In genomic region chr3:151076626-151077025, GRCh38 we compare ENCODE assay signal across 34 cellular contexts. TPM values are rescaled to one million over a fixed set of nuclear protein-coding genes. Genes with fewer than 3 reads are reported as not detected.
DNase-seq lines count a peak whose midpoint lies in the region; ATAC-seq and TF ChIP-seq lines count a peak whose summit lies in the region.
"Had no signal": no experiment of that assay in that cellular context is flagged by ENCODE, and none has a peak within 500 bp of the region (broad histone marks: within the 10 kb centered on the region; RNA-seq: fewer than 3 reads in every experiment).

No MANE protein-coding gene starts in this region.

- TF ChIP-seq POLR2A in esophagus muscularis mucosa (IDR thresholded peaks at IDR 0.05; ENCODE audit: low read depth) = no peak

- H3K36me3 ChIP-seq in esophagus muscularis mucosa (no peaks in the 10 kb centered on the region), neural cell (ENCODE audit: insufficient read depth, low read length) (no peaks in the 10 kb centered on the region), parathyroid adenoma (ENCODE audit: control insufficient read depth, insufficient read depth, low read length) (no peaks in the 10 kb centered on the region), trophoblast cell (ENCODE audit: control insufficient read depth in 1 of 2, insufficient read depth in 2 of 2, low read length in 2 of 2) (no peaks in the 10 kb centered on the region)
- H3K36me3 ChIP-seq: BE2C; BLaER1; BLaER1 treated with 17β-estradiol and CSF1 and Interleukin-3, amounts not matched to agents 10 nM and 100 nM had no signal

- no peaks in the 10 kb centered on the region for H3K9me2 ChIP-seq in neural cell (ENCODE audit: insufficient read depth, low read length)

- H2BK12ac ChIP-seq in trophoblast cell (ENCODE audit: low read length) = no peak overlapping the region

- H3K9me3 ChIP-seq in esophagus muscularis mucosa (no peaks in the 10 kb centered on the region), neural cell (ENCODE audit: low read length) (no peaks in the 10 kb centered on the region), parathyroid adenoma (ENCODE audit: control insufficient read depth, low read length) (no peaks in the 10 kb centered on the region), trophoblast cell (ENCODE audit: insufficient read depth, low read depth, low read length) (no peaks in the 10 kb centered on the region), right cardiac atrium (ENCODE audit: control insufficient read depth, low read length) (no peaks in the 10 kb centered on the region)
- H3K9me3 ChIP-seq: A549; BE2C; BLaER1; BLaER1 treated with 17β-estradiol and CSF1 and Interleukin-3, amounts not matched to agents 10 nM and 100 nM; Caco-2 had no signal

- POLR2A ChIA-PET in activated CD4-positive, alpha-beta T cell treated with anti-CD3 and anti-CD28 coated beads for 36 hours (lab: Charles Lee) = no interaction called here

- H3K27ac ChIP-seq in esophagus muscularis mucosa (replicated peaks in 1 of 4) (no peak overlapping the region), neural cell (ENCODE audit: low read length) (peak overlapping the region; percentile 26), parathyroid adenoma (no peak overlapping the region), trophoblast cell (ENCODE audit: low read depth, low read length) (no peak overlapping the region), right cardiac atrium (ENCODE audit: low read length) (no peak overlapping the region)
- H3K27ac ChIP-seq: 22Rv1; A549; BLaER1; BLaER1 treated with 17β-estradiol and CSF1 and Interleukin-3, amounts not matched to agents 10 nM and 100 nM; C4-2B had no signal

- H3K4me1 ChIP-seq in esophagus muscularis mucosa = no peaks in the 10 kb centered on the region
- peaks cover 6% of the 10 kb centered on the region for H3K4me1 ChIP-seq in parathyroid adenoma
- H3K4me1 ChIP-seq in trophoblast cell (ENCODE audit: control insufficient read depth in 1 of 2, insufficient read depth in 2 of 2, low read length in 2 of 2) = peaks cover 0 to 3% of the 10 kb centered on the region in 2 experiments
- H3K4me1 ChIP-seq in right cardiac atrium (ENCODE audit: control insufficient read depth, insufficient read depth, low read length) = no peaks in the 10 kb centered on the region
- H3K4me1 ChIP-seq: A549; BE2C; BLaER1; BLaER1 treated with 17β-estradiol and CSF1 and Interleukin-3, amounts not matched to agents 10 nM and 100 nM; Caco-2 had no signal

- H2AFZ ChIP-seq in neural cell (ENCODE audit: low read depth, low read length) (no peak overlapping the region), parathyroid adenoma (peak overlapping the region; percentile 46), trophoblast cell (ENCODE audit: insufficient read depth, low read length, poor library complexity) (no peak overlapping the region)

- H3K4me3 ChIP-seq in esophagus muscularis mucosa (no peak overlapping the region), neural cell (ENCODE audit: low read length) (peak overlapping the region; percentile 4), parathyroid adenoma (ENCODE audit: low read depth, low read length) (no peak overlapping the region), trophoblast cell (ENCODE audit: low read depth, low read length) (no peak overlapping the region), right cardiac atrium (ENCODE audit: low read length) (no peak overlapping the region)
- H3K4me3 ChIP-seq: A549; BLaER1; BLaER1 treated with 17β-estradiol and CSF1 and Interleukin-3, amounts not matched to agents 10 nM and 100 nM had no signal

- H3K27me3 Mint-ChIP-seq in activated CD4-positive, alpha-beta T cell treated with anti-CD3 and anti-CD28 coated beads for 36 hours = peaks cover 12% of the 10 kb centered on the region

- no peaks in the 10 kb centered on the region for H3K36me3 Mint-ChIP-seq in activated CD4-positive, alpha-beta T cell treated with anti-CD3 and anti-CD28 coated beads for 36 hours (ENCODE audit: low read depth)
- H3K36me3 Mint-ChIP-seq: CD14-positive monocyte; CD4-positive, alpha-beta memory T cell; CD4-positive, CD25-positive, alpha-beta regulatory T cell; CD8-positive, alpha-beta memory T cell; CD8-positive, alpha-beta T cell had no signal

- H2BK5ac ChIP-seq in trophoblast cell (ENCODE audit: low read depth, low read length, poor library complexity) = no peak overlapping the region

- H2BK120ac ChIP-seq in trophoblast cell (ENCODE audit: insufficient read depth, low read length, poor library complexity) = no peak overlapping the region

- no peak overlapping the region for H3K4ac ChIP-seq in trophoblast cell (ENCODE audit: low read depth, low read length)

- no peak overlapping the region for H4K91ac ChIP-seq in trophoblast cell (ENCODE audit: low read depth, low read length)

- peak; percentile 24 for DNase-seq in esophagus muscularis mucosa (ENCODE audit: extremely low spot score)
- DNase-seq in trophoblast cell = peak; percentile 90 to 97
- no peak for DNase-seq in activated CD4-positive, alpha-beta T cell treated with anti-CD3 and anti-CD28 coated beads for 36 hours
- DNase-seq in NCI-H1105 treated with DMSO at 0.1 percent for 48 hours (lab: John Stamatoyannopoulos, UW) = no peak
- DNase-seq in right cardiac atrium = no peak
- DNase-seq: 8988T; ACHN; AML-193; BE2C; C1 segment of cervical spinal cord; Caco-2; Calu3; CD4-positive, alpha-beta memory T cell; CD4-positive, alpha-beta T cell; CD4-positive, CD25-positive, alpha-beta regulatory T cell; CD8-positive, alpha-beta memory T cell; CD8-positive, alpha-beta T cell; COR-L47; DMS 273 treated with DMSO at 0.1 percent for 48 hours; DMS153; DMS79; DMS79 treated with DMSO at 0.1 percent for 48 hours; DND-41; EL had no signal

- H4K12ac ChIP-seq in trophoblast cell (ENCODE audit: low read depth, low read length) = no peak overlapping the region

- WGBS in esophagus muscularis mucosa = 87% methylated on average over 4 of the region's 4 CpGs
- WGBS in trophoblast cell (ENCODE audit: extremely low coverage, insufficient coverage, insufficient read length) = no CpG with 5 or more reads among the region's 4 CpGs
- WGBS in right cardiac atrium = 88% methylated on average over 4 of the region's 4 CpGs

- H3K79me1 ChIP-seq in trophoblast cell (ENCODE audit: low read length) = no peaks in the 10 kb centered on the region

- ATAC-seq in activated CD4-positive, alpha-beta T cell treated with anti-CD3 and anti-CD28 coated beads for 36 hours = no peak
- no peak for ATAC-seq in right cardiac atrium
- no peak for ATAC-seq in HG02798 (IDR thresholded peaks at IDR 0.05; ENCODE audit: poor library complexity, unreplicated experiment)
- ATAC-seq: A549; CD8-positive, alpha-beta T cell had no signal

- H3K27me3 ChIP-seq in esophagus muscularis mucosa = peaks cover 0 to 9% (median 0%) of the 10 kb centered on the region in 4 donors
- no peaks in the 10 kb centered on the region for H3K27me3 ChIP-seq in neural cell (ENCODE audit: insufficient read depth, low read depth, low read length)
- H3K27me3 ChIP-seq in parathyroid adenoma (ENCODE audit: control insufficient read depth, insufficient read depth, low read length) = no peaks in the 10 kb centered on the region
- H3K27me3 ChIP-seq in trophoblast cell (ENCODE audit: insufficient read depth, low read length) = no peaks in the 10 kb centered on the region
- H3K27me3 ChIP-seq in right cardiac atrium (ENCODE audit: control insufficient read depth, insufficient read depth) = no peaks in the 10 kb centered on the region
- H3K27me3 ChIP-seq: BLaER1; BLaER1 treated with 17β-estradiol and CSF1 and Interleukin-3, amounts not matched to agents 10 nM and 100 nM had no signal

- H3K9me3 Mint-ChIP-seq in activated CD4-positive, alpha-beta T cell treated with anti-CD3 and anti-CD28 coated beads for 36 hours (ENCODE audit: low read depth) = no peaks in the 10 kb centered on the region
- H3K9me3 Mint-ChIP-seq: CD14-positive monocyte; CD4-positive, alpha-beta memory T cell; CD4-positive, alpha-beta T cell; CD8-positive, alpha-beta memory T cell; CD8-positive, alpha-beta T cell had no signal

- H3K27ac Mint-ChIP-seq in activated CD4-positive, alpha-beta T cell treated with anti-CD3 and anti-CD28 coated beads for 36 hours = no peak overlapping the region
- H3K27ac Mint-ChIP-seq: B cell; CD14-positive monocyte; CD4-positive, alpha-beta memory T cell; CD4-positive, alpha-beta T cell; CD4-positive, CD25-positive, alpha-beta regulatory T cell; CD8-positive, alpha-beta memory T cell; CD8-positive, alpha-beta T cell had no signal

- intact Hi-C loops in esophagus muscularis mucosa (cut with DNase I) = no loop called here
- intact Hi-C loops in activated CD4-positive, alpha-beta T cell treated with anti-CD3 and anti-CD28 coated beads for 36 hours (cut with DNase I, micrococcal nuclease) = no loop called here
- intact Hi-C loops in right cardiac atrium (cut with DNase I) = no loop called here

- H3K4me2 ChIP-seq in neural cell (ENCODE audit: low read length) (no peak overlapping the region), parathyroid adenoma (ENCODE audit: low read length) (no peak overlapping the region), trophoblast cell (ENCODE audit: low read length) (no peak overlapping the region)
- H3K4me2 ChIP-seq: A549; BLaER1; BLaER1 treated with 17β-estradiol and CSF1 and Interleukin-3, amounts not matched to agents 10 nM and 100 nM had no signal

- no peak overlapping the region for H3K23ac ChIP-seq in trophoblast cell (ENCODE audit: low read length)

- TF ChIP-seq CTCF in esophagus muscularis mucosa (IDR thresholded peaks at IDR 0.05) = no peak
- TF ChIP-seq CTCF in neural cell (IDR thresholded peaks at IDR 0.05; ENCODE audit: poor library complexity, severe bottlenecking) = no peak
- TF ChIP-seq CTCF in parathyroid adenoma (IDR thresholded peaks at IDR 0.05) = no peak

- no peak overlapping the region for H3K14ac ChIP-seq in trophoblast cell (ENCODE audit: low read length)

- H3K9ac ChIP-seq in neural cell (ENCODE audit: low read length) (no peak overlapping the region), parathyroid adenoma (no peak overlapping the region), trophoblast cell (ENCODE audit: low read length) (no peak overlapping the region)
- H3K9ac ChIP-seq: BLaER1; BLaER1 treated with 17β-estradiol and CSF1 and Interleukin-3, amounts not matched to agents 10 nM and 100 nM had no signal

- H3K4me1 Mint-ChIP-seq in activated CD4-positive, alpha-beta T cell treated with anti-CD3 and anti-CD28 coated beads for 36 hours = no peaks in the 10 kb centered on the region
- H3K4me1 Mint-ChIP-seq: B cell; CD14-positive monocyte; CD4-positive, alpha-beta memory T cell; CD4-positive, CD25-positive, alpha-beta regulatory T cell; CD8-positive, alpha-beta memory T cell had no signal

- no peak for TF ChIP-seq EP300 in esophagus muscularis mucosa (IDR thresholded peaks at IDR 0.05)
- TF ChIP-seq EP300 in neural cell (conservative IDR thresholded peaks at IDR 0.05; ENCODE audit: poor library complexity, severe bottlenecking) = no peak

- H4K8ac ChIP-seq in trophoblast cell (ENCODE audit: low read depth, low read length) = no peak overlapping the region

- no peak overlapping the region for H3K4me3 Mint-ChIP-seq in activated CD4-positive, alpha-beta T cell treated with anti-CD3 and anti-CD28 coated beads for 36 hours
- H3K4me3 Mint-ChIP-seq: B cell; CD14-positive monocyte; CD4-positive, alpha-beta memory T cell; CD4-positive, alpha-beta T cell; CD4-positive, CD25-positive, alpha-beta regulatory T cell; CD8-positive, alpha-beta memory T cell; CD8-positive, alpha-beta T cell had no signal

- no peak overlapping the region for H3K18ac ChIP-seq in trophoblast cell (ENCODE audit: low read length)

- TF ChIP-seq RAD21 in neural cell (conservative IDR thresholded peaks at IDR 0.05) = no peak

- H3F3A ChIP-seq in neural cell (ENCODE audit: insufficient read depth, low read length, poor library complexity, severe bottlenecking) = no peaks in the 10 kb centered on the region

- H2AK5ac ChIP-seq in trophoblast cell (ENCODE audit: low read length) = no peak overlapping the region

- no peaks in the 10 kb centered on the region for H3K79me2 ChIP-seq in neural cell (replicated peaks; ENCODE audit: insufficient read depth, low read length)
- no peaks in the 10 kb centered on the region for H3K79me2 ChIP-seq in parathyroid adenoma
- no peaks in the 10 kb centered on the region for H3K79me2 ChIP-seq in trophoblast cell (ENCODE audit: control insufficient read depth, insufficient read depth, low read length, poor library complexity)

- H4K20me1 ChIP-seq in neural cell (ENCODE audit: insufficient read depth) = no peaks in the 10 kb centered on the region
- H4K20me1 ChIP-seq: BLaER1; BLaER1 treated with 17β-estradiol and CSF1 and Interleukin-3, amounts not matched to agents 10 nM and 100 nM had no signal

- CTCF ChIA-PET in activated CD4-positive, alpha-beta T cell treated with anti-CD3 and anti-CD28 coated beads for 36 hours (lab: Charles Lee) = interaction anchor here (0.7 to 1.8 kb wide), 2 partner anchors 10 to 87 kb away, joined by 3 to 4 read pairs; no protein-coding TSS in a partner anchor

RNA-seq across cellular contexts. Expression of gene MED12L, which starts 8.8 kb away (rescaled TPM):
- total RNA-seq in esophagus muscularis mucosa = under 1 TPM; 0.19 to 0.83 (median 0.41) TPM
- 28.5 and 35.5 TPM in 2 replicates for polyA plus RNA-seq in neural cell
- 214 and 279 TPM in 2 replicates for polyA minus RNA-seq in neural cell
- 45.5 and 47.4 TPM in 2 replicates for polyA plus RNA-seq in trophoblast cell (2013)
- total RNA-seq in activated CD4-positive, alpha-beta T cell treated with anti-CD3 and anti-CD28 coated beads for 36 hours = 1 to 10 TPM; 2.4 to 3.0 TPM
- total RNA-seq in right cardiac atrium = 1 to 10 TPM in 1 of 4 donors, under 1 TPM in 3; 0.65 to 1.2 (median 0.77) TPM
- 0.25 TPM for polyA plus RNA-seq in right cardiac atrium
- polyA plus RNA-seq: CD4-positive, alpha-beta memory T cell; CD4-positive, CD25-positive, alpha-beta regulatory T cell had no signal

Comparison
In these comparisons a context has a peak if more than half of its experiments do, and no peak if none do; other contexts are left out.
1. DNase-seq: peak in esophagus muscularis mucosa (single experiment) and trophoblast cell (2 of 2); none in activated CD4-positive, alpha-beta T cell treated with anti-CD3 and anti-CD28 coated beads for 36 hours (single experiment), NCI-H1105 treated with DMSO at 0.1 percent for 48 hours (single experiment) and right cardiac atrium (0 of 3).